Comparison of ENCODE assay signal across 8 cellular contexts in the genomic region with DNA sequence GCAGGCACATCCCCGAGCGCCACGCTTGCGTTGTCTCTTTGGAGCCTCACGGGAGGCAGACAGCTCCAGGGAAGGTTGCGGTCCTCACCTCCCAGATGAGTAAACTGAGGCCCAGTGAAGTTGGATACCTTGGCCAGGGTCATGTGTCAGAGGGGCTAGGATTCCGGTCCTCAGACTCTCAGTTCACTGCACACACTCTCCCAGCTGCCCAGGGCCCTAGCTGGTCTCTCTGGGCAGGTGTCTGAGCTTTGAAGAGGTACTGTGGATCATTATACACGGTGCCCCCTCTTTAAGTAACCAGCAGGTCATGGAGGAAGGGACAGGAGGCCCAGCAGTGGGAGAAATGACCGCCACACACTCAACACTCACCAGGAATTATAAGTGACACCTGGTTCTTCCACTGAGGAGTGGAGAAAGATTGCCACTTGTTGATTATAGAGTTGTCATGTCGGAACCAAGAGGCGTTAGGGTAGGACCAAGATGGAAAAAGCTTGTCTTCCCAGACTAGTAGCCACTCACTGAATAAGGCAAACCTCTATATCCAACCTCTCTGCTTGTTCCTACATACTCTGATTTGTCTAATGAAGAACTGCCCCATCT. TPM values are rescaled to one million over a fixed set of nuclear protein-coding genes. Genes with fewer than 3 reads are reported as not detected.
A peak's percentile ranks its signal among the peaks of the same experiment; 100 is the strongest.
DNase-seq lines count a peak whose midpoint lies in the region; ATAC-seq, FAIRE-seq and TF ChIP-seq lines count a peak whose summit lies in the region.

No MANE protein-coding gene starts in this region.

- H3K36me3 ChIP-seq in MM.1S (replicated peaks; ENCODE audit: insufficient read depth, low read length) (peaks cover 7% of the 10 kb centered on the region), H1 (ENCODE audit: control insufficient read depth in 2 of 4, insufficient read depth in 4 of 4, low read length in 3 of 4) (peaks cover 18 to 32% (median 24%) of the 10 kb centered on the region in 4 experiments; a peak in 7 of 8 replicates), neuron (ENCODE audit: insufficient read depth, low read length) (peaks cover 47% of the 10 kb centered on the region)

- H2BK15ac ChIP-seq in H1 (ENCODE audit: low read length) = no peak overlapping the region

- no peaks in the 10 kb centered on the region for H3K9me3 ChIP-seq in MM.1S (replicated peaks; ENCODE audit: insufficient read depth, low read length)
- no peaks in the 10 kb centered on the region for H3K9me3 ChIP-seq in H1 (ENCODE audit: insufficient read depth in 2 of 2, low read depth in 1 of 2, low read length in 1 of 2)
- no peaks in the 10 kb centered on the region for H3K9me3 ChIP-seq in neuron (ENCODE audit: low read length)

- H3K79me2 ChIP-seq in MM.1S (ENCODE audit: low read length) (peaks cover 45% of the 10 kb centered on the region), H1 (ENCODE audit: control insufficient read depth in 1 of 2, insufficient read depth in 2 of 2, low read length in 2 of 2) (peaks cover 0 to 11% of the 10 kb centered on the region in 2 experiments; a peak in 1 of 4 replicates)

- no peak overlapping the region for H2AK5ac ChIP-seq in H1 (ENCODE audit: low read depth, low read length)

- H4K91ac ChIP-seq in H1 (replicated peaks; ENCODE audit: insufficient read length, low read length) = no peak overlapping the region

- H2BK5ac ChIP-seq in H1 (ENCODE audit: low read depth, low read length) = no peak overlapping the region

- no peak for FAIRE-seq in H1 (lab: Jason Lieb, UNC)

- H2BK12ac ChIP-seq in H1 (ENCODE audit: low read depth, low read length) = no peak overlapping the region

- no peak for TF ChIP-seq POLR2A in H1 (IDR thresholded peaks at IDR 0.05; ENCODE audit: control extremely low read depth in 1 of 2, low read depth in 2 of 2, low read length in 2 of 2)

- H3K23ac ChIP-seq in H1 (ENCODE audit: insufficient read length) = no peak overlapping the region

- H3F3A ChIP-seq in MM.1S (ENCODE audit: insufficient read depth, low read length) = no peaks in the 10 kb centered on the region

- H3K9me2 ChIP-seq in MM.1S (replicated peaks; ENCODE audit: insufficient read depth, low read length) = no peaks in the 10 kb centered on the region

- H4K5ac ChIP-seq in H1 (ENCODE audit: insufficient read length, low read depth, low read length) = no peak overlapping the region

- POLR2A ChIA-PET in H1 (lab: Charles Lee; ENCODE audit: partially characterized antibody) = interaction anchor here (0.7 to 3.7 kb wide), 5 partner anchors 9 to 38 kb away, joined by 3 to 34 read pairs (median 5); partner anchors contain the start of genes AGBL5 and OST4

- peaks cover 4% of the 10 kb centered on the region for H3K23me2 ChIP-seq in H1 (ENCODE audit: low read depth, low read length)

- H2BK120ac ChIP-seq in H1 (replicated peaks; ENCODE audit: low read depth, low read length) = no peak overlapping the region

- TF ChIP-seq CTCF in MM.1S (IDR thresholded peaks at IDR 0.05; ENCODE audit: low read length) = no peak
- no peak for TF ChIP-seq CTCF in H1 (IDR thresholded peaks at IDR 0.05; ENCODE audit: control extremely low read depth in 1 of 3, insufficient read depth in 1 of 3, low read depth in 1 of 3, low read length in 3 of 3)

- H4K20me1 ChIP-seq in MM.1S (ENCODE audit: insufficient read depth, low read length) (no peaks in the 10 kb centered on the region), H1 (replicated peaks in 1 of 2; ENCODE audit: control insufficient read depth in 1 of 2, insufficient read depth in 2 of 2, low read length in 2 of 2) (peaks cover 2 to 6% of the 10 kb centered on the region in 2 experiments)

- peaks cover 5% of the 10 kb centered on the region for H3K4me1 ChIP-seq in MM.1S (ENCODE audit: low read length)
- H3K4me1 ChIP-seq in H1 (replicated peaks in 1 of 4; ENCODE audit: control insufficient read depth in 3 of 4, insufficient read depth in 4 of 4, low read length in 3 of 4) = peaks cover 0 to 6% (median 0%) of the 10 kb centered on the region in 4 experiments; a peak in 3 of 7 replicates
- peaks cover 11% of the 10 kb centered on the region for H3K4me1 ChIP-seq in neuron (ENCODE audit: insufficient read depth, low read length)

- DNase-seq in MM.1S (no peak), H1 (ENCODE audit: low read depth in 1 of 2, low spot score in 2 of 2) (no peak), dedifferentiated amniotic fluid mesenchymal stem cell (ENCODE audit: extremely low spot score) (no peak), HCEC 1CT (no peak), CD1c-positive myeloid dendritic cell (ENCODE audit: extremely low spot score) (no peak), activated gamma-delta T cell treated with Interleukin-2 at 50 U/mL for 16 hours (no peak)

- peak; percentile 12 for ATAC-seq in GM18517 (IDR thresholded peaks at IDR 0.05; ENCODE audit: unreplicated experiment)

- H3K18ac ChIP-seq in H1 (ENCODE audit: extremely low read depth, low read length) = no peak overlapping the region; the same call in 1 of the 2 replicates

- CTCF ChIA-PET in H1 (lab: Charles Lee; ENCODE audit: partially characterized antibody) = interaction anchor here (0.6 to 1.8 kb wide), 10 partner anchors 9 to 375 kb away, joined by 3 to 9 read pairs (median 4); partner anchors contain the start of gene MAPRE3

- no peak overlapping the region for H2BK20ac ChIP-seq in H1 (ENCODE audit: low read length)

- H3K4ac ChIP-seq in H1 (replicated peaks; ENCODE audit: insufficient read length, low read depth, low read length) = no peak overlapping the region

- no peak overlapping the region for H3K14ac ChIP-seq in H1 (ENCODE audit: insufficient read length)

- WGBS in H1 (ENCODE audit: extremely low coverage in 1 of 2, insufficient coverage in 1 of 2, insufficient read length in 1 of 2, insufficient replicate concordance in 2 of 2, low coverage in 1 of 2, low lambda C conversion rate in 2 of 2, missing lambda C conversion rate in 1 of 2), 2 experiments = 25% methylated on average over 11 of the region's 11 CpGs; no CpG with 5 or more reads in 1 of the 2 experiments

- no peak for TF ChIP-seq EP300 in H1 (IDR thresholded peaks at IDR 0.05; ENCODE audit: borderline replicate concordance in 1 of 2, low read depth in 2 of 2, low read length in 2 of 2)

- H3K27ac ChIP-seq in MM.1S (ENCODE audit: low read length) = peak overlapping the region; percentile 25; the same call in 1 of the 2 replicates
- no peak overlapping the region for H3K27ac ChIP-seq in H1 (ENCODE audit: low read depth, low read length)

- H3K4me2 ChIP-seq in MM.1S (ENCODE audit: low read depth, low read length) = peak overlapping the region; percentile 92
- H3K4me2 ChIP-seq in H1 (ENCODE audit: insufficient read depth in 1 of 2, low read depth in 2 of 2, low read length in 2 of 2) = peak overlapping the region; percentile 91 to 93

- H3K9ac ChIP-seq in MM.1S (ENCODE audit: low read length) (peak overlapping the region; percentile 86), H1 (replicated peaks in 1 of 4; ENCODE audit: extremely low read depth in 1 of 4, low read depth in 3 of 4, low read length in 3 of 4) (peak overlapping the region; percentile 50 to 77 (median 60); a peak in 6 of 7 replicates)

- H3K4me3 ChIP-seq in MM.1S (ENCODE audit: low read length) = peak overlapping the region; percentile 94
- peak overlapping the region; percentile 80 to 93 (median 84) for H3K4me3 ChIP-seq in H1 (ENCODE audit: extremely low read depth in 1 of 4, insufficient read depth in 2 of 4, low read depth in 3 of 4, low read length in 4 of 4)
- peak overlapping the region; percentile 63 for H3K4me3 ChIP-seq in neuron (ENCODE audit: low read length)

- peak overlapping the region; percentile 63 for H3K56ac ChIP-seq in H1 (replicated peaks; ENCODE audit: insufficient read length, low read depth, low read length)

- H3K27me3 ChIP-seq in MM.1S (replicated peaks; ENCODE audit: insufficient read depth, low read length) (no peaks in the 10 kb centered on the region), H1 (replicated peaks in 1 of 4; ENCODE audit: control insufficient read depth in 3 of 4, extremely low read depth in 1 of 4, insufficient read depth in 3 of 4, low read length in 3 of 4) (no peaks in the 10 kb centered on the region), neuron (ENCODE audit: insufficient read depth, low read length) (no peaks in the 10 kb centered on the region)

- peak overlapping the region; percentile 75; the same call in 1 of the 2 replicates for H4K8ac ChIP-seq in H1 (ENCODE audit: extremely low read depth, insufficient read depth, low read length)

- no peaks in the 10 kb centered on the region; the same call in none of the 2 replicates for H3K79me1 ChIP-seq in H1 (ENCODE audit: low read depth, low read length)

- H2AFZ ChIP-seq in MM.1S (ENCODE audit: low read length) (peak overlapping the region; percentile 49), H1 (ENCODE audit: low read length) (0 out of 2 replicates have a peak overlapping the region, but pooled peaks have one; percentile 17), neuron (ENCODE audit: low read depth, low read length) (peak overlapping the region; percentile 58)

- TF ChIP-seq RAD21 in H1 (IDR thresholded peaks at IDR 0.05 in 1 of 2, conservative IDR thresholded peaks at IDR 0.05 in 1 of 2; ENCODE audit: low read depth in 2 of 2, low read length in 2 of 2) = no peak

RNA-seq across cellular contexts. Expression of gene TMEM214, which starts 0.6 kb away (rescaled TPM):
- total RNA-seq in H1 (2021; fragmentation: NEBNext Ultra II Directional; extraction: Animal tissue kit (Norgen Biotek cat#: 25700)) = 49.7 and 52.7 TPM in 2 replicates
- polyA plus RNA-seq in H1 (2011; rRNA removed) = 71.0 and 100 TPM in 2 replicates
- polyA plus RNA-seq in H1 (2011; cell fraction: cytosol; rRNA removed) = 36.9 TPM
- 132 TPM for polyA plus RNA-seq in H1 (2011; cell fraction: nucleus; rRNA removed)
- 25.4 to 43.5 TPM (median 38.6 TPM) in 4 replicates for polyA plus RNA-seq in H1 (2012, experiment 1 of 2)
- polyA plus RNA-seq in H1 (2012, experiment 2 of 2) = 33.3 TPM
- 52.6 TPM for polyA plus RNA-seq in H1 (2013, experiment 1 of 2)
- 57.2 TPM for polyA plus RNA-seq in H1 (2013, experiment 2 of 2)
- 81.3 and 92.0 TPM in 2 replicates for polyA minus RNA-seq in H1 (2011; rRNA and poly(A)+ RNA removed)
- 34.3 TPM for polyA minus RNA-seq in H1 (2011; cell fraction: cytosol; rRNA and poly(A)+ RNA removed)
- polyA minus RNA-seq in H1 (2011; cell fraction: nucleus; rRNA and poly(A)+ RNA removed) = 54.0 TPM

RNA-seq across cellular contexts. Expression of gene AGBL5, which starts 18.1 kb away (rescaled TPM):
- total RNA-seq in H1 (2021; fragmentation: NEBNext Ultra II Directional; extraction: Animal tissue kit (Norgen Biotek cat#: 25700)) = 45.4 and 51.0 TPM in 2 replicates
- polyA plus RNA-seq in H1 (2011; rRNA removed) = 62.0 and 82.0 TPM in 2 replicates
- 61.5 TPM for polyA plus RNA-seq in H1 (2011; cell fraction: cytosol; rRNA removed)
- 68.2 TPM for polyA plus RNA-seq in H1 (2011; cell fraction: nucleus; rRNA removed)
- polyA plus RNA-seq in H1 (2012, experiment 1 of 2) = 45.8 to 52.7 TPM (median 47.1 TPM) in 4 replicates
- polyA plus RNA-seq in H1 (2012, experiment 2 of 2) = 50.1 TPM
- 31.9 TPM for polyA plus RNA-seq in H1 (2013, experiment 1 of 2)
- polyA plus RNA-seq in H1 (2013, experiment 2 of 2) = 32.3 TPM
- polyA minus RNA-seq in H1 (2011; rRNA and poly(A)+ RNA removed) = 77.2 and 83.3 TPM in 2 replicates
- polyA minus RNA-seq in H1 (2011; cell fraction: cytosol; rRNA and poly(A)+ RNA removed) = 35.4 TPM
- 32.2 TPM for polyA minus RNA-seq in H1 (2011; cell fraction: nucleus; rRNA and poly(A)+ RNA removed)

RNA-seq across cellular contexts. Expression of gene OST4, which starts 38.1 kb away (rescaled TPM):
- total RNA-seq in H1 (2021; fragmentation: NEBNext Ultra II Directional; extraction: Animal tissue kit (Norgen Biotek cat#: 25700)) = 212 and 225 TPM in 2 replicates
- polyA plus RNA-seq in H1 (2011; rRNA removed) = 865 and 906 TPM in 2 replicates
- polyA plus RNA-seq in H1 (2011; cell fraction: cytosol; rRNA removed) = 368 TPM
- 358 TPM for polyA plus RNA-seq in H1 (2011; cell fraction: nucleus; rRNA removed)
- polyA plus RNA-seq in H1 (2012, experiment 1 of 2) = 242 to 359 TPM (median 313 TPM) in 4 replicates
- polyA plus RNA-seq in H1 (2012, experiment 2 of 2) = 550 TPM
- 754 TPM for polyA plus RNA-seq in H1 (2013, experiment 1 of 2)
- 766 TPM for polyA plus RNA-seq in H1 (2013, experiment 2 of 2)
- 164 and 185 TPM in 2 replicates for polyA minus RNA-seq in H1 (2011; rRNA and poly(A)+ RNA removed)
- polyA minus RNA-seq in H1 (2011; cell fraction: cytosol; rRNA and poly(A)+ RNA removed) = 376 TPM
- 147 TPM for polyA minus RNA-seq in H1 (2011; cell fraction: nucleus; rRNA and poly(A)+ RNA removed)

RNA-seq across cellular contexts. Expression of gene EMILIN1, which starts 45.1 kb away (rescaled TPM):
- 2.9 and 3.0 TPM in 2 replicates for total RNA-seq in H1 (2021; fragmentation: NEBNext Ultra II Directional; extraction: Animal tissue kit (Norgen Biotek cat#: 25700))
- 1.9 and 3.1 TPM in 2 replicates for polyA plus RNA-seq in H1 (2011; rRNA removed)
- polyA plus RNA-seq in H1 (2011; cell fraction: cytosol; rRNA removed) = 2.0 TPM
- 2.9 TPM for polyA plus RNA-seq in H1 (2011; cell fraction: nucleus; rRNA removed)
- 0.61 to 2.3 TPM (median 1.8 TPM) in 4 replicates for polyA plus RNA-seq in H1 (2012, experiment 1 of 2)
- polyA plus RNA-seq in H1 (2012, experiment 2 of 2) = 1.1 TPM
- 3.0 TPM for polyA plus RNA-seq in H1 (2013, experiment 1 of 2)
- 2.4 TPM for polyA plus RNA-seq in H1 (2013, experiment 2 of 2)
- polyA minus RNA-seq in H1 (2011; rRNA and poly(A)+ RNA removed) = 0.28 and 0.66 TPM in 2 replicates
- 1.9 TPM for polyA minus RNA-seq in H1 (2011; cell fraction: cytosol; rRNA and poly(A)+ RNA removed)
- 1.8 TPM for polyA minus RNA-seq in H1 (2011; cell fraction: nucleus; rRNA and poly(A)+ RNA removed)

RNA-seq across cellular contexts. Expression of gene KHK, which starts 53.2 kb away (rescaled TPM):
- 17.7 and 20.5 TPM in 2 replicates for total RNA-seq in H1 (2021; fragmentation: NEBNext Ultra II Directional; extraction: Animal tissue kit (Norgen Biotek cat#: 25700))
- 11.0 and 14.5 TPM in 2 replicates for polyA plus RNA-seq in H1 (2011; rRNA removed)
- polyA plus RNA-seq in H1 (2011; cell fraction: cytosol; rRNA removed) = 10.0 TPM
- 17.9 TPM for polyA plus RNA-seq in H1 (2011; cell fraction: nucleus; rRNA removed)
- 15.1 to 19.4 TPM (median 16.9 TPM) in 4 replicates for polyA plus RNA-seq in H1 (2012, experiment 1 of 2)
- polyA plus RNA-seq in H1 (2012, experiment 2 of 2) = 12.6 TPM
- polyA plus RNA-seq in H1 (2013, experiment 1 of 2) = 7.6 TPM
- polyA plus RNA-seq in H1 (2013, experiment 2 of 2) = 7.1 TPM
- 6.8 and 9.2 TPM in 2 replicates for polyA minus RNA-seq in H1 (2011; rRNA and poly(A)+ RNA removed)
- 2.9 TPM for polyA minus RNA-seq in H1 (2011; cell fraction: cytosol; rRNA and poly(A)+ RNA removed)
- 3.9 TPM for polyA minus RNA-seq in H1 (2011; cell fraction: nucleus; rRNA and poly(A)+ RNA removed)
